ENCODE assay signal across 8 cellular contexts in the genomic region with DNA sequence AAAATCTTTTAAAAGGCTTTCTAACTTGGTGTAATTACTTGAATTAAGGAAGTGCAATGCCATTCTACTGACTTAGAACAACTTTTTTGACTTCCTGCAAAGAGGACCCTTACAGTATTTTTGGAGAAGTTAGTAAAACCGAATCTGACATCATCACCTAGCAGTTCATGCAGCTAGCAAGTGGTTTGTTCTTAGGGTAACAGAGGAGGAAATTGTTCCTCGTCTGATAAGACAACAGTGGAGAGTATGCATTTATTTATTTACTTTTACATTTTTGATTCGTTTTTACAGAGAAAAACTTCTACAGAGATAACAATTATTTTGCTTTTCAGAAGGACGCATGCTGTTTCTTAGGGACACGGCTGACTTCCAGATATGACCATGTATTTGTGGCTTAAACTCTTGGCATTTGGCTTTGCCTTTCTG. TPM values are rescaled to one million over a fixed set of nuclear protein-coding genes. Genes with fewer than 3 reads are reported as not detected.
DNase-seq lines count a peak whose midpoint lies in the region; ATAC-seq, FAIRE-seq and TF ChIP-seq lines count a peak whose summit lies in the region.

A gene with protein sequence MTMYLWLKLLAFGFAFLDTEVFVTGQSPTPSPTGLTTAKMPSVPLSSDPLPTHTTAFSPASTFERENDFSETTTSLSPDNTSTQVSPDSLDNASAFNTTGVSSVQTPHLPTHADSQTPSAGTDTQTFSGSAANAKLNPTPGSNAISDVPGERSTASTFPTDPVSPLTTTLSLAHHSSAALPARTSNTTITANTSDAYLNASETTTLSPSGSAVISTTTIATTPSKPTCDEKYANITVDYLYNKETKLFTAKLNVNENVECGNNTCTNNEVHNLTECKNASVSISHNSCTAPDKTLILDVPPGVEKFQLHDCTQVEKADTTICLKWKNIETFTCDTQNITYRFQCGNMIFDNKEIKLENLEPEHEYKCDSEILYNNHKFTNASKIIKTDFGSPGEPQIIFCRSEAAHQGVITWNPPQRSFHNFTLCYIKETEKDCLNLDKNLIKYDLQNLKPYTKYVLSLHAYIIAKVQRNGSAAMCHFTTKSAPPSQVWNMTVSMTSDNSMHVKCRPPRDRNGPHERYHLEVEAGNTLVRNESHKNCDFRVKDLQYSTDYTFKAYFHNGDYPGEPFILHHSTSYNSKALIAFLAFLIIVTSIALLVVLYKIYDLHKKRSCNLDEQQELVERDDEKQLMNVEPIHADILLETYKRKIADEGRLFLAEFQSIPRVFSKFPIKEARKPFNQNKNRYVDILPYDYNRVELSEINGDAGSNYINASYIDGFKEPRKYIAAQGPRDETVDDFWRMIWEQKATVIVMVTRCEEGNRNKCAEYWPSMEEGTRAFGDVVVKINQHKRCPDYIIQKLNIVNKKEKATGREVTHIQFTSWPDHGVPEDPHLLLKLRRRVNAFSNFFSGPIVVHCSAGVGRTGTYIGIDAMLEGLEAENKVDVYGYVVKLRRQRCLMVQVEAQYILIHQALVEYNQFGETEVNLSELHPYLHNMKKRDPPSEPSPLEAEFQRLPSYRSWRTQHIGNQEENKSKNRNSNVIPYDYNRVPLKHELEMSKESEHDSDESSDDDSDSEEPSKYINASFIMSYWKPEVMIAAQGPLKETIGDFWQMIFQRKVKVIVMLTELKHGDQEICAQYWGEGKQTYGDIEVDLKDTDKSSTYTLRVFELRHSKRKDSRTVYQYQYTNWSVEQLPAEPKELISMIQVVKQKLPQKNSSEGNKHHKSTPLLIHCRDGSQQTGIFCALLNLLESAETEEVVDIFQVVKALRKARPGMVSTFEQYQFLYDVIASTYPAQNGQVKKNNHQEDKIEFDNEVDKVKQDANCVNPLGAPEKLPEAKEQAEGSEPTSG (N-terminal part only) (plus strand): TSS at position 147 of the 426 bp plus-strand sequence. CDS start 229 bp downstream, at position 376.

- H2BK20ac ChIP-seq in IMR-90 (ENCODE audit: low read depth, low read length), result no peak within 1 kb of the TSS

- no peak within 1 kb of the TSS for H2BK5ac ChIP-seq in IMR-90 (ENCODE audit: low read depth, low read length, poor library complexity, severe bottlenecking)

- H2BK15ac ChIP-seq in IMR-90 (ENCODE audit: low read depth, low read length), result no peak within 1 kb of the TSS

- no peak within 1 kb of the TSS for H2AK5ac ChIP-seq in IMR-90 (ENCODE audit: low read depth, low read length)

- no peaks in the 10 kb centered on the region for H3K79me1 ChIP-seq in IMR-90 (ENCODE audit: low read depth in 1 of 2, low read length in 2 of 2)

- BruUV-seq in IMR-90 (replicated peaks; lab: Mats Ljungman, UMichigan), result no TSS peak
- no TSS peak for BruUV-seq in K562 (replicated peaks; lab: Mats Ljungman, UMichigan)

- no peak within 1 kb of the TSS for H4K8ac ChIP-seq in IMR-90 (ENCODE audit: low read depth in 2 of 2, low read length in 2 of 2)

- H3K27ac ChIP-seq in IMR-90 (ENCODE audit: insufficient read depth, low read length) (no peak within 1 kb of the TSS), K562 (ENCODE audit: extremely low read depth, low read depth, low read length) (peak within 1 kb of the TSS; percentile 79), rectal smooth muscle tissue (ENCODE audit: low read depth, low read length) (no peak within 1 kb of the TSS), substantia nigra (ENCODE audit: low read depth, low read length, poor library complexity, severe bottlenecking) (no peak within 1 kb of the TSS)

- H3K18ac ChIP-seq in IMR-90 (ENCODE audit: low read depth, low read length), result no peak within 1 kb of the TSS

- POLR2A ChIA-PET in IMR-90 (lab: Charles Lee; ENCODE audit: unreplicated experiment), result no interaction called here
- POLR2A ChIA-PET in K562 (lab: Yijun Ruan, JAX), result interaction anchor here (2.0 kb wide), 1 partner anchor 10 kb away, joined by 6 read pairs; no protein-coding TSS in a partner anchor

- TF ChIP-seq EP300 in K562 (IDR thresholded peaks at IDR 0.05; ENCODE audit: low read length), result 0 out of 2 replicates have a peak, but pooled peaks have one; percentile 3

- H3K56ac ChIP-seq in IMR-90 (ENCODE audit: extremely low read depth, insufficient read depth, low read length), result no peak within 1 kb of the TSS

- H3K4me2 ChIP-seq in IMR-90 (ENCODE audit: low read depth, low read length) (no peak within 1 kb of the TSS), K562 (ENCODE audit: insufficient read depth, low read length) (peak within 1 kb of the TSS; percentile 57)

- H3K36me3 ChIP-seq in IMR-90 (ENCODE audit: control insufficient read depth, insufficient read depth, low read length) (no peaks in the 10 kb centered on the region), K562 (ENCODE audit: control insufficient read depth, insufficient read depth, low read length) (no peaks in the 10 kb centered on the region), rectal smooth muscle tissue (ENCODE audit: control insufficient read depth, insufficient read depth, low read length) (no peaks in the 10 kb centered on the region)

- no peaks in the 10 kb centered on the region for H3K27me3 ChIP-seq in IMR-90 (ENCODE audit: control insufficient read depth, insufficient read depth, low read length)
- no peaks in the 10 kb centered on the region for H3K27me3 ChIP-seq in K562 (ENCODE audit: control insufficient read depth in 2 of 2, insufficient read depth in 2 of 2, low read length in 2 of 2)
- no peaks in the 10 kb centered on the region for H3K27me3 ChIP-seq in rectal smooth muscle tissue (ENCODE audit: control insufficient read depth, insufficient read depth, low read length)

- no peak within 1 kb of the TSS for H4K5ac ChIP-seq in IMR-90 (ENCODE audit: low read depth, low read length)

- peak within 1 kb of the TSS; percentile 39 for H3K4me3 ChIP-seq in GM12875 (ENCODE audit: low read depth, low read length)
- H3K4me3 ChIP-seq in IMR-90 (ENCODE audit: insufficient read depth, low read depth, low read length), result no peak within 1 kb of the TSS
- H3K4me3 ChIP-seq in K562, result peak within 1 kb of the TSS; percentile 37
- peak within 1 kb of the TSS; percentile 38 for H3K4me3 ChIP-seq in rectal smooth muscle tissue (ENCODE audit: low read length)

- WGBS in IMR-90 (ENCODE audit: extremely low coverage in 2 of 2, insufficient read length in 1 of 2), 2 experiments, result no CpG with 5 or more reads among the region's 5 CpGs
- WGBS in K562 (ENCODE audit: insufficient coverage, low coverage, missing lambda C conversion rate), result under 1% methylated on average over 5 of the region's 5 CpGs

- dilution Hi-C loops in IMR-90 (cut with HindIII; ENCODE audit: low sequenced_read_pairs, unreplicated experiment), result no loop called here

- FAIRE-seq in K562 (lab: Jason Lieb, UNC), result peak; percentile 19

- H2AK9ac ChIP-seq in IMR-90 (replicated peaks; ENCODE audit: low read depth, low read length, poor library complexity), result no peak within 1 kb of the TSS

- no peak for TF ChIP-seq CTCF in GM12875 (IDR thresholded peaks at IDR 0.05; ENCODE audit: borderline replicate concordance, insufficient read depth, low read depth, low read length)
- no peak for TF ChIP-seq CTCF in IMR-90 (conservative IDR thresholded peaks at IDR 0.05; ENCODE audit: low read depth, low read length)
- TF ChIP-seq CTCF in K562 (IDR thresholded peaks at IDR 0.05 in 2 of 3, conservative IDR thresholded peaks at IDR 0.05 in 1 of 3; ENCODE audit: insufficient read depth in 2 of 3, low read depth in 1 of 3, low read length in 3 of 3), result no peak

- H3K14ac ChIP-seq in IMR-90 (replicated peaks; ENCODE audit: low read depth, low read length), result 0 out of 2 replicates have a peak within 1 kb of the TSS, but pooled peaks have one; percentile 15

- ATAC-seq in GM21447 (IDR thresholded peaks at IDR 0.05; ENCODE audit: unreplicated experiment) (peak; percentile 72), IMR-90 (ENCODE audit: low read depth) (no peak), K562 (peak; percentile 80)

- H3K9me1 ChIP-seq in IMR-90 (ENCODE audit: insufficient read depth, low read length) (no peaks in the 10 kb centered on the region), K562 (ENCODE audit: control insufficient read depth, insufficient read depth, low read length) (no peaks in the 10 kb centered on the region)

- no peak for TF ChIP-seq POLR2A in IMR-90 (IDR thresholded peaks at IDR 0.05; ENCODE audit: low read depth, low read length)
- peak; percentile 52; the same call in 1 of the 2 replicates for TF ChIP-seq POLR2A in K562 (conservative IDR thresholded peaks at IDR 0.05)

- H4K91ac ChIP-seq in IMR-90 (ENCODE audit: insufficient read depth, low read depth, low read length), result no peak within 1 kb of the TSS

- TF ChIP-seq RAD21 in IMR-90 (IDR thresholded peaks at IDR 0.05; ENCODE audit: low read length) (no peak), K562 (CRISPR knock-in tag; conservative IDR thresholded peaks at IDR 0.05 in 1 of 2, IDR thresholded peaks at IDR 0.05 in 1 of 2) (0 out of 4 replicates have a peak, but pooled peaks of 1 of the 2 experiments have one; percentile 4)

- H3K9ac ChIP-seq in IMR-90 (ENCODE audit: low read depth, low read length) (no peak within 1 kb of the TSS), K562 (ENCODE audit: insufficient read depth in 1 of 2, low read depth in 2 of 2, low read length in 2 of 2) (peak within 1 kb of the TSS in 1 of 2 experiments; percentile 74; a peak in 3 of 4 replicates), rectal smooth muscle tissue (ENCODE audit: low read length) (no peak within 1 kb of the TSS)

- no peak within 1 kb of the TSS for H2BK120ac ChIP-seq in IMR-90 (ENCODE audit: low read depth, low read length)

- CTCF ChIA-PET in IMR-90 (lab: Yijun Ruan, JAX) (no interaction called here), K562 (lab: Yijun Ruan, JAX; ENCODE audit: low intra/inter-chr PET ratio) (no interaction called here)

- H2AFZ ChIP-seq in IMR-90 (replicated peaks; ENCODE audit: low read length, poor library complexity), result no peak within 1 kb of the TSS
- H2AFZ ChIP-seq in K562 (ENCODE audit: low read depth, low read length), result peak within 1 kb of the TSS; percentile 69

- peaks cover 51% of the 10 kb centered on the region for H3K79me2 ChIP-seq in K562 (ENCODE audit: control insufficient read depth, insufficient read depth, low read length)

- H4K20me1 ChIP-seq in IMR-90 (ENCODE audit: insufficient read depth, low read length) (no peaks in the 10 kb centered on the region), K562 (replicated peaks; ENCODE audit: control insufficient read depth, insufficient read depth, low read length) (no peaks in the 10 kb centered on the region)

- intact Hi-C loops in IMR-90 (cut with micrococcal nuclease), result no loop called here
- intact Hi-C loops in K562 (cut with micrococcal nuclease), result no loop called here

- H3K4me1 ChIP-seq in IMR-90 (ENCODE audit: control insufficient read depth, insufficient read depth, low read length) (no peaks in the 10 kb centered on the region), K562 (replicated peaks in 1 of 2; ENCODE audit: control insufficient read depth in 2 of 2, insufficient read depth in 2 of 2, low read length in 2 of 2) (peaks cover 6 to 7% of the 10 kb centered on the region in 2 experiments; a peak in 2 of 5 replicates), rectal smooth muscle tissue (ENCODE audit: control insufficient read depth, insufficient read depth, low read length) (no peaks in the 10 kb centered on the region)

- no peak for DNase-seq in IMR-90
- DNase-seq in K562 (ENCODE audit: extremely low read depth in 1 of 4, low spot score in 3 of 4), result peak in 1 of 4 experiments; percentile 60
- DNase-seq in DMS 273 treated with DMSO at 0.1 percent for 48 hours (lab: John Stamatoyannopoulos, UW), result no peak
- no peak for DNase-seq in DMS53 (lab: John Stamatoyannopoulos, UW)
- DNase-seq in substantia nigra (lab: John Stamatoyannopoulos, UW), result no peak

- in situ Hi-C loops in IMR-90 (cut with MboI; ENCODE audit: low sequenced_read_pairs), result no loop called here
- in situ Hi-C loops in K562 (cut with MboI), result no loop called here

- H3K23ac ChIP-seq in IMR-90 (ENCODE audit: low read depth, low read length), result no peak within 1 kb of the TSS

- H3K9me3 ChIP-seq in IMR-90 (ENCODE audit: control insufficient read depth, insufficient read depth, low read length), result no peaks in the 10 kb centered on the region
- no peaks in the 10 kb centered on the region for H3K9me3 ChIP-seq in K562 (replicated peaks; ENCODE audit: control insufficient read depth, insufficient read depth, low read depth, low read length)

- no peak within 1 kb of the TSS for H3K4ac ChIP-seq in IMR-90 (ENCODE audit: low read depth, low read length)

RNA-seq across cellular contexts. Expression of the gene that starts here (rescaled TPM):
- total RNA-seq in IMR-90 (2012; rRNA removed) (not detected in 2 replicates), K562 (2014; rRNA removed) (44.4 and 55.8 TPM in 2 replicates), K562 (2014; rRNA removed; fragmentation: Illumina TruSeq; extraction: Trizol) (107 and 112 TPM in 2 replicates), K562 (2015; rRNA removed; fragmentation: Illumina TruSeq; extraction: Trizol) (95.3 and 105 TPM in 2 replicates), K562 (2021) (62.9 and 67.6 TPM in 2 replicates)
- polyA plus RNA-seq in IMR-90 (2012; rRNA removed) (not detected in 2 replicates), K562 (2011; rRNA removed) (7.1 and 21.8 TPM in 2 replicates), K562 (2014; fragmentation: Illumina TruSeq; extraction: Trizol) (73.5 and 86.1 TPM in 2 replicates), K562 (2014; fragmentation: Nextera tagmentation; extraction: Ambion mirVana) (10 to 100 TPM; 38.8 to 65.1 TPM), K562 (2014; rRNA removed) (49.1 and 51.1 TPM in 2 replicates)
- polyA plus RNA-seq in IMR-90 (2012; cell fraction: cytosol; rRNA removed), result not detected in 2 replicates
- 0.06 TPM in 1 of 2 replicates, not detected in the other for polyA plus RNA-seq in IMR-90 (2012; cell fraction: nucleus; rRNA removed; ENCODE audit: low replicate concordance)
- total RNA-seq in K562 (2011; cell fraction: chromatin; rRNA removed; ENCODE audit: low replicate concordance), result 30.9 and 123 TPM in 2 replicates
- total RNA-seq in K562 (2011; cell fraction: nucleolus; rRNA removed), result 20.2 and 42.1 TPM in 2 replicates
- total RNA-seq in K562 (2011; cell fraction: nucleoplasm; rRNA removed), result 71.2 and 74.3 TPM in 2 replicates
- 3.1 and 12.6 TPM in 2 replicates for polyA plus RNA-seq in K562 (2011; cell fraction: cytosol; rRNA removed)
- 4.3 and 14.6 TPM in 2 replicates for polyA plus RNA-seq in K562 (2011; cell fraction: nucleus; rRNA removed)
- polyA plus RNA-seq in K562 (2012), result 41.4 and 61.2 TPM in 2 replicates
- 12.3 and 47.6 TPM in 2 replicates for polyA minus RNA-seq in K562 (2011; rRNA and poly(A)+ RNA removed)
- polyA minus RNA-seq in K562 (2011; cell fraction: cytosol; rRNA and poly(A)+ RNA removed), result 5.2 and 12.3 TPM in 2 replicates
- 7.1 and 45.3 TPM in 2 replicates for polyA minus RNA-seq in K562 (2011; cell fraction: nucleus; rRNA and poly(A)+ RNA removed)

Comparison
In these comparisons a context has a peak if more than half of its experiments do, and no peak if none do; other contexts are left out.
1. RNA of the gene that starts here (total RNA-seq): 20.2 to 123 TPM in K562; not detected in IMR-90; every median in the first group is over 10 times any median in the second.